In the genomic region with DNA sequence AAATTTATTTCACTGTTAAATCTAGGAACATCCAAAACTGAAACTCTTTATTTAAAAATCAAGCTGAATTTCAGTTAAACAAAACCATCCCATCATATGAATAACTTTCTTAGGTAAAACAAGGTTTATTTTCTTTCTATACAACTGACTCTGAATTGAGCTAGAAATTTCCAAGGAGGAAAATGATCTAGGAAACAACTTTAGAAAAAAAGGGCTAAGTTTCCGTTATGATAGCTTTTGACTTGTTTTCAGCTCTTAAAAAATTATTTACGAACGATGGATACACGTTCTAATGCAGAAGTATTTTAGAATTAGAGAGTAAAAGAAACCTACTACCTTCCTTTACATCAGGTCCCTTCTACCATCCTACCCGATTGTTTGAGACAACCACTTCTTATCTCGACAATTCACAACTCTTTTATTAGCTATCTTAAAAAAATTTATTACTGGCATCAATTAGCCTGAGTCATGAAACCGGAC, we compare ENCODE assay signal across 8 cellular contexts. TPM values are rescaled to one million over a fixed set of nuclear protein-coding genes. Genes with fewer than 3 reads are reported as not detected.
DNase-seq lines count a peak whose midpoint lies in the region; ATAC-seq and TF ChIP-seq lines count a peak whose summit lies in the region.

No MANE protein-coding gene starts in this region.

- POLR2A ChIA-PET in AG04449 (lab: Yijun Ruan, JAX), result interaction anchor here (0.5 to 1.0 kb wide), 3 partner anchors 125 to 207 kb away, joined by 3 read pairs; no protein-coding TSS in a partner anchor

- H3K4me3 ChIP-seq in AG04449 (ENCODE audit: low read depth, low read length) (peak overlapping the region; percentile 72), choroid plexus epithelial cell (ENCODE audit: low read depth, low read length) (peak overlapping the region; percentile 74)

- H3K4me1 Mint-ChIP-seq in IgD-negative memory B cell (peaks cover 4 to 11% (median 7%) of the 10 kb centered on the region in 3 donors), naive B cell (peaks cover 12 to 20% (median 19%) of the 10 kb centered on the region in 3 donors)

- H3K4me3 Mint-ChIP-seq in IgD-negative memory B cell, result peak overlapping the region; percentile 81 to 93 (median 83)
- peak overlapping the region; percentile 75 to 93 (median 90) for H3K4me3 Mint-ChIP-seq in naive B cell

- H3K27ac Mint-ChIP-seq in IgD-negative memory B cell (peak overlapping the region; percentile 50 to 92 (median 91)), naive B cell (peak overlapping the region in 4 of 6 donors; percentile 57 to 85 (median 70))

- H3K27me3 Mint-ChIP-seq in IgD-negative memory B cell, result peaks cover 12% of the 10 kb centered on the region
- peaks cover 13 to 33% (median 20%) of the 10 kb centered on the region in 3 donors for H3K27me3 Mint-ChIP-seq in naive B cell

- H3K36me3 Mint-ChIP-seq in IgD-negative memory B cell, result no peaks in the 10 kb centered on the region
- peaks cover 0 to 8% of the 10 kb centered on the region in 2 donors for H3K36me3 Mint-ChIP-seq in naive B cell

- ATAC-seq in naive B cell (ENCODE audit: low read depth in 2 of 2) (no peak), GM19351 (IDR thresholded peaks at IDR 0.05; ENCODE audit: unreplicated experiment) (no peak)

- H3K9me3 Mint-ChIP-seq in IgD-negative memory B cell, result peaks cover 0 to 8% (median 0%) of the 10 kb centered on the region in 3 donors
- H3K9me3 Mint-ChIP-seq in naive B cell, result peaks cover 0 to 10% (median 0%) of the 10 kb centered on the region in 7 donors

- TF ChIP-seq CTCF in AG04449 (IDR thresholded peaks at IDR 0.05; ENCODE audit: insufficient read depth, low read length, missing control alignments) (no peak), choroid plexus epithelial cell (conservative IDR thresholded peaks at IDR 0.05; ENCODE audit: low read depth, low read length) (no peak)

- CTCF ChIA-PET in AG04449 (lab: Yijun Ruan, JAX), result interaction anchor here (0.6 to 5.7 kb wide), 32 partner anchors 11 to 433 kb away, joined by 3 to 44 read pairs (median 4); no protein-coding TSS in a partner anchor

- DNase-seq in AG04449 (ENCODE audit: low read depth, low spot score) (no peak), choroid plexus epithelial cell (ENCODE audit: low read depth) (no peak), naive B cell (no peak), ureter (ENCODE audit: low spot score) (no peak), NCI-H128 (lab: John Stamatoyannopoulos, UW; ENCODE audit: unreplicated experiment) (no peak), DMS 273 (lab: John Stamatoyannopoulos, UW; ENCODE audit: unreplicated experiment) (no peak)

RNA-seq across cellular contexts. Expression of a gene that starts 1.8 kb away (rescaled TPM):
- polyA plus RNA-seq in IgD-negative memory B cell (1.8 TPM), naive B cell (ENCODE audit: low read depth in 6 of 6) (1 to 10 TPM in 5 of 6 donors, under 1 TPM in 1; 0.78 to 5.5 (median 3.3) TPM)
- 88.6 TPM for total RNA-seq in ureter
